ENCODE assay signal across 1 cellular context in genomic region chr10:69326692-69327091, GRCh38.
TF ChIP-seq lines count a peak whose summit lies in the region.

No MANE protein-coding gene starts in this region.

TF ChIP-seq in H1, 55 proteins besides CTCF, POLR2A, EP300 and RAD21:
- TF ChIP-seq EGR1 (IDR thresholded peaks at IDR 0.05; ENCODE audit: borderline replicate concordance, low read depth, low read length): no peak
- no peak for TF ChIP-seq RNF2 (IDR thresholded peaks at IDR 0.05; ENCODE audit: borderline replicate concordance, low read depth, low read length, missing control alignments, poor library complexity, severe bottlenecking)
- TF ChIP-seq HDAC6 (IDR thresholded peaks at IDR 0.05; ENCODE audit: low read depth, low read length): no peak
- no peak for TF ChIP-seq BRCA1 (IDR thresholded peaks at IDR 0.05; ENCODE audit: low read depth, low read length)
- TF ChIP-seq RXRA (IDR thresholded peaks at IDR 0.05; ENCODE audit: insufficient read depth, low read depth, low read length): no peak
- TF ChIP-seq TBP (IDR thresholded peaks at IDR 0.05; ENCODE audit: low read depth, low read length): no peak
- TF ChIP-seq TAF7 (optimal IDR thresholded peaks at IDR 0.05; ENCODE audit: borderline replicate concordance, low read depth, low read length): no peak
- TF ChIP-seq JUN (IDR thresholded peaks at IDR 0.05; ENCODE audit: low read depth, low read length): no peak
- no peak for TF ChIP-seq SP1 (IDR thresholded peaks at IDR 0.05; ENCODE audit: low read depth, low read length)
